Comparison of ENCODE assay signal across 19 cellular contexts in genomic region chr7:24152907-24153513, GRCh38.
"Had no signal": no experiment of that assay in that cellular context is flagged by ENCODE, and none has a peak within 500 bp of the region (broad histone marks: within the 10 kb centered on the region; RNA-seq: fewer than 3 reads in every experiment).

No MANE protein-coding gene starts in this region.

- H3K9me3 Mint-ChIP-seq: activated naive CD4-positive, alpha-beta T cell treated with anti-CD3 and anti-CD28 coated beads, Interleukin-2, amount 50 U/mL, for 24 hours had no signal

- ATAC-seq: esophagus mucosa, gastroesophageal sphincter, heart left ventricle, sciatic nerve had no signal

- H3K27me3 Mint-ChIP-seq: dendritic cell treated with granulocyte-macrophage colony-stimulating factor and Interleukin-4, amounts not matched to agents 40 ng/mL and 50 ng/mL, for 4 days had no signal

- H3K4me3 Mint-ChIP-seq: activated naive CD4-positive, alpha-beta T cell treated with anti-CD3 and anti-CD28 coated beads, Interleukin-2, amount 50 U/mL, for 24 hours; dendritic cell treated with granulocyte-macrophage colony-stimulating factor and Interleukin-4, amounts not matched to agents 40 ng/mL and 50 ng/mL, for 4 days; immature natural killer cell; nephron had no signal

- H3K27ac ChIP-seq: adrenal gland, gastroesophageal sphincter, heart left ventricle, spleen had no signal

- H3K27me3 ChIP-seq: adrenal gland, heart left ventricle, spleen had no signal

- H3K4me1 ChIP-seq: adrenal gland, gastroesophageal sphincter, heart left ventricle, spleen had no signal

- H3K27ac Mint-ChIP-seq: activated naive CD4-positive, alpha-beta T cell treated with anti-CD3 and anti-CD28 coated beads, Interleukin-2, amount 50 U/mL, for 24 hours; dendritic cell treated with granulocyte-macrophage colony-stimulating factor and Interleukin-4, amounts not matched to agents 40 ng/mL and 50 ng/mL, for 4 days; immature natural killer cell; nephron had no signal

- H3K4me3 ChIP-seq: adrenal gland, gastroesophageal sphincter, heart left ventricle, spleen had no signal

- H3K4me1 Mint-ChIP-seq: activated naive CD4-positive, alpha-beta T cell treated with anti-CD3 and anti-CD28 coated beads, Interleukin-2, amount 50 U/mL, for 24 hours; immature natural killer cell had no signal

- H3K36me3 Mint-ChIP-seq: activated naive CD4-positive, alpha-beta T cell treated with anti-CD3 and anti-CD28 coated beads, Interleukin-2, amount 50 U/mL, for 24 hours; immature natural killer cell had no signal

- H3K36me3 ChIP-seq: adrenal gland, gastroesophageal sphincter, heart left ventricle, spleen had no signal

- DNase-seq: activated CD4-positive, alpha-beta T cell treated with anti-CD3 and anti-CD28 coated beads, Interleukin-2, amount 50 U/mL, for 4 hours; activated CD4-positive, CD25-positive, alpha-beta regulatory T cell treated with anti-CD3 and anti-CD28 coated beads, Interleukin-2, amount 50 U/mL, for 72 hours; activated gamma-delta T cell; adrenal gland; cerebellar nuclear complex; effector CD8-positive, alpha-beta T cell; heart left ventricle; immature natural killer cell; kidney glomerular epithelial cell; mesendoderm; nucleus accumbens; spleen; stimulated activated naive CD4-positive, alpha-beta T cell had no signal
